Comparison of ENCODE assay signal across 11 cellular contexts in genomic region chr14:92539419-92539818, GRCh38. TPM values are rescaled to one million over a fixed set of nuclear protein-coding genes. Genes with fewer than 3 reads are reported as not detected.
DNase-seq lines count a peak whose midpoint lies in the region; ATAC-seq and TF ChIP-seq lines count a peak whose summit lies in the region.
"Had no signal": no experiment of that assay in that cellular context is flagged by ENCODE, and none has a peak within 500 bp of the region (broad histone marks: within the 10 kb centered on the region; RNA-seq: fewer than 3 reads in every experiment).

No MANE protein-coding gene starts in this region.

- peaks cover 56% of the 10 kb centered on the region for H3K4me1 Mint-ChIP-seq in activated CD4-positive, alpha-beta T cell treated with anti-CD3 and anti-CD28 coated beads for 36 hours
- H3K4me1 Mint-ChIP-seq in natural killer cell treated with Interleukin-12 subunit alpha and Interleukin-12 subunit beta and Interleukin-15 and Interleukin-18, amount 100 ng/mL, for 72 hours (ENCODE audit: low read depth in 2 of 2): peaks cover 74 to 79% of the 10 kb centered on the region in 2 donors

- no peak for TF ChIP-seq EP300 in tibial nerve (IDR thresholded peaks at IDR 0.05)

- no peaks in the 10 kb centered on the region for H3K27me3 Mint-ChIP-seq in activated CD4-positive, alpha-beta T cell treated with anti-CD3 and anti-CD28 coated beads for 36 hours
- no peaks in the 10 kb centered on the region for H3K27me3 Mint-ChIP-seq in natural killer cell treated with Interleukin-12 subunit alpha and Interleukin-12 subunit beta and Interleukin-15 and Interleukin-18, amount 100 ng/mL, for 72 hours

- no peak for ATAC-seq in activated CD4-positive, alpha-beta T cell treated with anti-CD3 and anti-CD28 coated beads for 36 hours
- no peak for ATAC-seq in natural killer cell treated with Interleukin-12 subunit alpha and Interleukin-12 subunit beta and Interleukin-15 and Interleukin-18, amount 100 ng/mL, for 72 hours

- no peaks in the 10 kb centered on the region for H3K36me3 Mint-ChIP-seq in activated CD4-positive, alpha-beta T cell treated with anti-CD3 and anti-CD28 coated beads for 36 hours (ENCODE audit: low read depth)
- peaks cover 5% of the 10 kb centered on the region for H3K36me3 Mint-ChIP-seq in natural killer cell treated with Interleukin-12 subunit alpha and Interleukin-12 subunit beta and Interleukin-15 and Interleukin-18, amount 100 ng/mL, for 72 hours
- H3K36me3 Mint-ChIP-seq: activated CD4-positive, alpha-beta memory T cell treated with anti-CD3 and anti-CD28 coated beads for 36 hours had no signal

- TF ChIP-seq CTCF in coronary artery (IDR thresholded peaks at IDR 0.05) (no peak), tibial nerve (IDR thresholded peaks at IDR 0.05) (no peak)

- WGBS in tibial nerve, 2 donors: 90 to 96% methylated on average over 3 of the region's 3 CpGs

- no peak overlapping the region for H3K4me3 Mint-ChIP-seq in activated CD4-positive, alpha-beta T cell treated with anti-CD3 and anti-CD28 coated beads for 36 hours
- peak overlapping the region; percentile 52 for H3K4me3 Mint-ChIP-seq in natural killer cell treated with Interleukin-12 subunit alpha and Interleukin-12 subunit beta and Interleukin-15 and Interleukin-18, amount 100 ng/mL, for 72 hours
- H3K4me3 Mint-ChIP-seq: activated CD4-positive, alpha-beta memory T cell treated with anti-CD3 and anti-CD28 coated beads for 36 hours had no signal

- no peak overlapping the region for H3K4me3 ChIP-seq in coronary artery
- no peak overlapping the region for H3K4me3 ChIP-seq in tibial nerve

- CTCF ChIA-PET in activated CD4-positive, alpha-beta T cell treated with anti-CD3 and anti-CD28 coated beads for 36 hours (lab: Charles Lee): no interaction called here

- H3K27ac ChIP-seq in coronary artery (peak overlapping the region; percentile 71 to 90), tibial nerve (peak overlapping the region in 3 of 4 donors; percentile 35 to 80 (median 58))

- no peak for DNase-seq in activated CD4-positive, alpha-beta T cell treated with anti-CD3 and anti-CD28 coated beads for 36 hours
- no peak for DNase-seq in activated CD4-positive, alpha-beta T cell treated with anti-CD3 and anti-CD28 coated beads, Interleukin-2, amount 50 U/mL, for 1 hour
- DNase-seq in coronary artery (ENCODE audit: low spot score): no peak
- DNase-seq in natural killer cell treated with Interleukin-12 subunit alpha and Interleukin-12 subunit beta and Interleukin-15 and Interleukin-18, amount 100 ng/mL, for 72 hours (ENCODE audit: low spot score): no peak
- no peak for DNase-seq in tibial nerve (ENCODE audit: low spot score in 2 of 2)
- no peak for DNase-seq in NCI-H187 treated with DMSO at 0.1 percent for 48 hours (lab: John Stamatoyannopoulos, UW)
- DNase-seq in NCI-H82 treated with DMSO at 0.1 percent for 48 hours (lab: John Stamatoyannopoulos, UW; ENCODE audit: unreplicated experiment): no peak
- DNase-seq in effector CD8-positive, alpha-beta T cell (lab: John Stamatoyannopoulos, UW): no peak
- DNase-seq: activated CD4-positive, alpha-beta memory T cell treated with anti-CD3 and anti-CD28 coated beads for 36 hours; amygdala; NCI-H1436 treated with DMSO at 0.1 percent for 48 hours had no signal

- peak overlapping the region; percentile 39 for H3K27ac Mint-ChIP-seq in activated CD4-positive, alpha-beta T cell treated with anti-CD3 and anti-CD28 coated beads for 36 hours
- peak overlapping the region; percentile 64 to 72 for H3K27ac Mint-ChIP-seq in natural killer cell treated with Interleukin-12 subunit alpha and Interleukin-12 subunit beta and Interleukin-15 and Interleukin-18, amount 100 ng/mL, for 72 hours
- H3K27ac Mint-ChIP-seq: activated CD4-positive, alpha-beta memory T cell treated with anti-CD3 and anti-CD28 coated beads for 36 hours had no signal

- H3K4me1 ChIP-seq in tibial nerve: peaks cover 0 to 23% (median 11%) of the 10 kb centered on the region in 4 donors

- POLR2A ChIA-PET in activated CD4-positive, alpha-beta T cell treated with anti-CD3 and anti-CD28 coated beads for 36 hours (lab: Charles Lee): no interaction called here

- intact Hi-C loops in activated CD4-positive, alpha-beta T cell treated with anti-CD3 and anti-CD28 coated beads for 36 hours (cut with DNase I, micrococcal nuclease): no loop called here

- H3K9me3 ChIP-seq in tibial nerve: no peaks in the 10 kb centered on the region

- H3K27me3 ChIP-seq in tibial nerve: no peaks in the 10 kb centered on the region

- no peaks in the 10 kb centered on the region for H3K9me3 Mint-ChIP-seq in activated CD4-positive, alpha-beta T cell treated with anti-CD3 and anti-CD28 coated beads for 36 hours (ENCODE audit: low read depth)
- no peaks in the 10 kb centered on the region for H3K9me3 Mint-ChIP-seq in natural killer cell treated with Interleukin-12 subunit alpha and Interleukin-12 subunit beta and Interleukin-15 and Interleukin-18, amount 100 ng/mL, for 72 hours
- H3K9me3 Mint-ChIP-seq: activated CD4-positive, alpha-beta memory T cell treated with anti-CD3 and anti-CD28 coated beads for 36 hours had no signal

- H3K36me3 ChIP-seq in tibial nerve: no peaks in the 10 kb centered on the region

- no peak for TF ChIP-seq POLR2A in tibial nerve (IDR thresholded peaks at IDR 0.05)

RNA-seq across cellular contexts. Expression of gene RIN3, which starts 25.8 kb away (rescaled TPM):
- total RNA-seq in activated CD4-positive, alpha-beta T cell treated with anti-CD3 and anti-CD28 coated beads for 36 hours: 10 to 100 TPM; 23.1 to 26.4 TPM
- 100 to 1,000 TPM; 151 to 202 TPM for total RNA-seq in natural killer cell treated with Interleukin-12 subunit alpha and Interleukin-12 subunit beta and Interleukin-15 and Interleukin-18, amount 100 ng/mL, for 72 hours
- total RNA-seq in tibial nerve: 10 to 100 TPM; 14.2 to 34.2 (median 15.5) TPM

Comparison
In these comparisons a context has a peak if more than half of its experiments do, and no peak if none do; other contexts are left out.
1. RNA of gene RIN3, which starts 25.8 kb away (total RNA-seq): 151 to 202 TPM in natural killer cell treated with Interleukin-12 subunit alpha and Interleukin-12 subunit beta and Interleukin-15 and Interleukin-18, amount 100 ng/mL, for 72 hours; 23.1 to 26.4 TPM in activated CD4-positive, alpha-beta T cell treated with anti-CD3 and anti-CD28 coated beads for 36 hours and 14.2 to 34.2 TPM in tibial nerve; every median in the first group is over 4 times any median in the second.